In the genomic region with DNA sequence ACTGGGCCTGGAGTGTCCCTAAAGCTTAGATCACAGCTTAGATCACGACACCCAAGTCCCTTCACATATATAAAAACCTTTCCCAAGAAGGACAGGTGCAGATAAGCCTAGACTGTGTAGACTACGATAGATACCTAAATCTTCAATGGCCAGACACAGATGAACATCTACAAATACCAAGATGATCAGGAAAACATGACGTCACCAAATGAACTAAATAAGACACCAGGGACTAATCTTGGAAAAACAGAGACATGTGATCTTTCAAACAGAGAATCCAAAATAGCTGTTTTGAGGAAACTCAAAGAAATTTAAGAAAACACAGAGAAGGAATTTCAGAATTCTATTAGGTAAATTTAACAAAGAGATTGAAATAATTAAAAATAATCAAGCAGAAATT, we compare ENCODE assay signal across 3 cellular contexts.
TF ChIP-seq lines count a peak whose summit lies in the region.

No MANE protein-coding gene starts in this region.

TF ChIP-seq in HepG2, 621 proteins besides CTCF, POLR2A, EP300 and RAD21:
- no peak for TF ChIP-seq ZNF646 (CRISPR knock-in tag; IDR thresholded peaks at IDR 0.05)
- TF ChIP-seq ATF7 (IDR thresholded peaks at IDR 0.05), result peak; percentile 98
- no peak for TF ChIP-seq ATF7 (CRISPR knock-in tag; IDR thresholded peaks at IDR 0.05)
- TF ChIP-seq, protein P1, sequence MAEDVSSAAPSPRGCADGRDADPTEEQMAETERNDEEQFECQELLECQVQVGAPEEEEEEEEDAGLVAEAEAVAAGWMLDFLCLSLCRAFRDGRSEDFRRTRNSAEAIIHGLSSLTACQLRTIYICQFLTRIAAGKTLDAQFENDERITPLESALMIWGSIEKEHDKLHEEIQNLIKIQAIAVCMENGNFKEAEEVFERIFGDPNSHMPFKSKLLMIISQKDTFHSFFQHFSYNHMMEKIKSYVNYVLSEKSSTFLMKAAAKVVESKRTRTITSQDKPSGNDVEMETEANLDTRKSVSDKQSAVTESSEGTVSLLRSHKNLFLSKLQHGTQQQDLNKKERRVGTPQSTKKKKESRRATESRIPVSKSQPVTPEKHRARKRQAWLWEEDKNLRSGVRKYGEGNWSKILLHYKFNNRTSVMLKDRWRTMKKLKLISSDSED (CRISPR knock-in tag; IDR thresholded peaks at IDR 0.05), result no peak
- TF ChIP-seq CREB1 (IDR thresholded peaks at IDR 0.05), result peak; percentile 95
- no peak for TF ChIP-seq CREB1 (CRISPR knock-in tag; IDR thresholded peaks at IDR 0.05)
TF ChIP-seq in HepG2: peak in this region for 2.

TF ChIP-seq in HEK293, 187 proteins besides CTCF, POLR2A, EP300 and RAD21:
- TF ChIP-seq ZNF132 (tag by site-specific recombination; IDR thresholded peaks at IDR 0.05; ENCODE audit: borderline replicate concordance), result no peak
- peak; percentile 56 for TF ChIP-seq ATF2 (tag by site-specific recombination; IDR thresholded peaks at IDR 0.05; ENCODE audit: low read depth)
- no peak for TF ChIP-seq ZNF184 (tag by site-specific recombination; IDR thresholded peaks at IDR 0.05)
- no peak for TF ChIP-seq GLIS1 (tag by site-specific recombination; IDR thresholded peaks at IDR 0.05)
- TF ChIP-seq ZNF148 (tag by site-specific recombination; IDR thresholded peaks at IDR 0.05; ENCODE audit: borderline replicate concordance), result no peak
- TF ChIP-seq GLIS2 (tag by site-specific recombination; IDR thresholded peaks at IDR 0.05), result no peak
- TF ChIP-seq, protein P2, sequence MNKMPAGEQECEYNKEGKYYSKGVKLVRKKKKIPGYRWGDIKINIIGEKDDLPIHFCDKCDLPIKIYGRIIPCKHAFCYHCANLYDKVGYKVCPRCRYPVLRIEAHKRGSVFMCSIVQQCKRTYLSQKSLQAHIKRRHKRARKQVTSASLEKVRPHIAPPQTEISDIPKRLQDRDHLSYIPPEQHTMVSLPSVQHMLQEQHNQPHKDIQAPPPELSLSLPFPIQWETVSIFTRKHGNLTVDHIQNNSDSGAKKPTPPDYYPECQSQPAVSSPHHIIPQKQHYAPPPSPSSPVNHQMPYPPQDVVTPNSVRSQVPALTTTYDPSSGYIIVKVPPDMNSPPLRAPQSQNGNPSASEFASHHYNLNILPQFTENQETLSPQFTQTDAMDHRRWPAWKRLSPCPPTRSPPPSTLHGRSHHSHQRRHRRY (tag by site-specific recombination; IDR thresholded peaks at IDR 0.05), result no peak
- TF ChIP-seq FEZF1 (tag by site-specific recombination; IDR thresholded peaks at IDR 0.05), result no peak
TF ChIP-seq in HEK293: peak in this region for 1.

TF ChIP-seq in K562, 482 proteins besides CTCF, POLR2A, EP300 and RAD21:
- peak; percentile 34; the same call in 1 of the 2 replicates for TF ChIP-seq ATF3 (IDR thresholded peaks at IDR 0.05)
- no peak for TF ChIP-seq ATF3 (CRISPR knock-in tag; conservative IDR thresholded peaks at IDR 0.05)
- TF ChIP-seq HIVEP1 (CRISPR knock-in tag; IDR thresholded peaks at IDR 0.05), result no peak
